Comparison of ENCODE assay signal across 15 cellular contexts in the genomic region with DNA sequence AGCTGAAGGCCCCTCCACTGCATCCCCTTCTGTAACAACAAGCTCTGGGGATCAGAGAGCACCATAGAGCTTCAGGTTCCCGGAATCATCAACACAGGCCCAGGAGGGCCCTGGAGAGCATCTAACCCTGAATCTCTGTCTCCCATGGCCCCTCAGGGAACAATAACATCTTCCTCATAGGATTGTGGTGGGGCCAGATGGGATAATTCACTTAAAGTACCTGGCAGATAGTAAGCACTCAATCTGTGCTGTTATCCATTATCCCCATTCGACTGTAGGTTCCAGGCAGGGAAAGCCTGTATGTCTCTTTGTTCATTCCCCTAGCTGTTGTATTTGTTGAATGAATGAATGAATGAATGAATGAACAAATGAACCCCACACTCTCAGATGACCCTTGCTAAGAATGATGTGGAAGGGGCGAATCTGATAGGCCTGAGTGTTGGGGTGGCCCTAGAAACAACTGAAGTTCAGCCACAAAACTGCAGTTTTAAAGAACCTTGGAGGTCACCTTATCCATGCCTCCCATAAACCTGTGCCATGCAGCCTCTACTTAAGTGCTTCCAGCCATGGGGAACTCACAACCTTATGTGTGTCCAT. TPM values are rescaled to one million over a fixed set of nuclear protein-coding genes. Genes with fewer than 3 reads are reported as not detected.
DNase-seq lines count a peak whose midpoint lies in the region; ATAC-seq and TF ChIP-seq lines count a peak whose summit lies in the region.
"Had no signal": no experiment of that assay in that cellular context is flagged by ENCODE, and none has a peak within 500 bp of the region (broad histone marks: within the 10 kb centered on the region; RNA-seq: fewer than 3 reads in every experiment).

No MANE protein-coding gene starts in this region.

- peak overlapping the region in 10 of 11 experiments; percentile 33 to 55 (median 48); a peak in 15 of 22 replicates for H3K9ac ChIP-seq in BLaER1 treated with 17β-estradiol and CSF1 and Interleukin-3, amounts not matched to agents 10 nM and 100 nM
- no peak overlapping the region for H3K9ac ChIP-seq in SU-DHL-6 (ENCODE audit: low read length)

- peak overlapping the region; percentile 91 to 98 (median 95) for H3K4me2 ChIP-seq in BLaER1 treated with 17β-estradiol and CSF1 and Interleukin-3, amounts not matched to agents 10 nM and 100 nM
- H3K4me2 ChIP-seq in DOHH2 (ENCODE audit: low read length): peak overlapping the region; percentile 65
- no peak overlapping the region for H3K4me2 ChIP-seq in SU-DHL-6 (ENCODE audit: low read depth, low read length, poor library complexity, severe bottlenecking)

- H3K36me3 Mint-ChIP-seq in endothelial cell (ENCODE audit: low read depth, unreplicated experiment): peaks cover 22% of the 10 kb centered on the region

- peaks cover 79 to 97% (median 89%) of the 10 kb centered on the region in 11 experiments for H3K36me3 ChIP-seq in BLaER1 treated with 17β-estradiol and CSF1 and Interleukin-3, amounts not matched to agents 10 nM and 100 nM
- H3K36me3 ChIP-seq in DOHH2 (ENCODE audit: control insufficient read depth, low read length) (peaks cover 90% of the 10 kb centered on the region), SU-DHL-6 (ENCODE audit: low read length) (peaks cover 15% of the 10 kb centered on the region)

- H3K27ac ChIP-seq in BLaER1 treated with 17β-estradiol and CSF1 and Interleukin-3, amounts not matched to agents 10 nM and 100 nM: peak overlapping the region in 10 of 11 experiments; percentile 20 to 99 (median 58); a peak in 19 of 22 replicates
- H3K27ac ChIP-seq in DOHH2 (ENCODE audit: low read depth, low read length) (peak overlapping the region; percentile 99), SU-DHL-6 (ENCODE audit: low read depth, low read length) (peak overlapping the region; percentile 90; the same call in 1 of the 2 replicates), coronary artery (peak overlapping the region in 1 of 2 donors; percentile 2)

- H3F3A ChIP-seq in DOHH2 (ENCODE audit: control insufficient read depth, insufficient read depth) (peaks cover 40% of the 10 kb centered on the region), SU-DHL-6 (ENCODE audit: insufficient read depth) (peaks cover 30% of the 10 kb centered on the region)

- H2AFZ ChIP-seq in SU-DHL-6 (ENCODE audit: low read depth, low read length, severe bottlenecking): no peak overlapping the region

- H3K4me1 Mint-ChIP-seq in endothelial cell (ENCODE audit: unreplicated experiment): peaks cover 53% of the 10 kb centered on the region

- DNase-seq in endothelial cell (ENCODE audit: low spot score) (no peak), coronary artery (ENCODE audit: low spot score) (no peak), putamen (ENCODE audit: low spot score) (no peak), iPS-NIHi7 (ENCODE audit: extremely low spot score) (no peak)
- DNase-seq: AML-193, heart left ventricle, left cardiac atrium, NCI-H510A treated with DMSO at 0.1 percent for 48 hours had no signal

- H3K4me1 ChIP-seq in BLaER1 treated with 17β-estradiol and CSF1 and Interleukin-3, amounts not matched to agents 10 nM and 100 nM: peaks cover 99 to 100% (median 100%) of the 10 kb centered on the region in 10 experiments
- H3K4me1 ChIP-seq in DOHH2 (ENCODE audit: control insufficient read depth, low read length): peaks cover 86% of the 10 kb centered on the region

- H3K9me3 Mint-ChIP-seq in endothelial cell (ENCODE audit: unreplicated experiment): no peaks in the 10 kb centered on the region

- peaks cover 8% of the 10 kb centered on the region for H3K27me3 Mint-ChIP-seq in endothelial cell (ENCODE audit: unreplicated experiment)

- TF ChIP-seq CTCF in DOHH2 (IDR thresholded peaks at IDR 0.05; ENCODE audit: low read depth, low read length, poor library complexity, severe bottlenecking) (no peak), SU-DHL-6 (IDR thresholded peaks at IDR 0.05; ENCODE audit: insufficient read depth, low read length, poor library complexity, severe bottlenecking) (no peak), endothelial cell (IDR thresholded peaks at IDR 0.05; ENCODE audit: unreplicated experiment) (no peak), coronary artery (IDR thresholded peaks at IDR 0.05) (no peak)

- no peak overlapping the region for H3K4me3 Mint-ChIP-seq in endothelial cell (ENCODE audit: unreplicated experiment)

- peaks cover 95% of the 10 kb centered on the region for H3K79me2 ChIP-seq in DOHH2 (ENCODE audit: control insufficient read depth, low read length)
- peaks cover 80% of the 10 kb centered on the region for H3K79me2 ChIP-seq in SU-DHL-6 (ENCODE audit: insufficient read depth, low read length)

- H3K9me2 ChIP-seq in DOHH2 (replicated peaks; ENCODE audit: control insufficient read depth, low read length) (no peaks in the 10 kb centered on the region), SU-DHL-6 (replicated peaks; ENCODE audit: insufficient read depth, low read length) (no peaks in the 10 kb centered on the region)

- H3K27me3 ChIP-seq in BLaER1 treated with 17β-estradiol and CSF1 and Interleukin-3, amounts not matched to agents 10 nM and 100 nM: no peaks in the 10 kb centered on the region
- H3K27me3 ChIP-seq in DOHH2 (ENCODE audit: control insufficient read depth, low read length) (no peaks in the 10 kb centered on the region), SU-DHL-6 (ENCODE audit: low read length) (no peaks in the 10 kb centered on the region)

- H3K4me3 ChIP-seq in BLaER1 treated with 17β-estradiol and CSF1 and Interleukin-3, amounts not matched to agents 10 nM and 100 nM: peak overlapping the region in 4 of 10 experiments; percentile 27 to 47 (median 42); a peak in 7 of 20 replicates
- H3K4me3 ChIP-seq in DOHH2 (ENCODE audit: low read length): peak overlapping the region; percentile 55
- H3K4me3 ChIP-seq in SU-DHL-6 (ENCODE audit: insufficient read depth, low read length, poor library complexity, severe bottlenecking): no peak overlapping the region
- no peak overlapping the region for H3K4me3 ChIP-seq in coronary artery

- H3K27ac Mint-ChIP-seq in endothelial cell (ENCODE audit: unreplicated experiment): peak overlapping the region; percentile 42

- peaks cover 99 to 100% (median 100%) of the 10 kb centered on the region in 11 experiments for H4K20me1 ChIP-seq in BLaER1 treated with 17β-estradiol and CSF1 and Interleukin-3, amounts not matched to agents 10 nM and 100 nM
- H4K20me1 ChIP-seq in DOHH2 (ENCODE audit: control insufficient read depth, insufficient read depth, low read depth, low read length): peaks cover 64% of the 10 kb centered on the region
- H4K20me1 ChIP-seq in SU-DHL-6 (ENCODE audit: low read depth, low read length): peaks cover 30% of the 10 kb centered on the region

- no peak for ATAC-seq in GM21786 (IDR thresholded peaks at IDR 0.05; ENCODE audit: unreplicated experiment)

- H3K9me3 ChIP-seq in BLaER1 treated with 17β-estradiol and CSF1 and Interleukin-3, amounts not matched to agents 10 nM and 100 nM (replicated peaks in 1 of 11): peaks cover 0 to 10% (median 0%) of the 10 kb centered on the region in 11 experiments; a peak in 1 of 22 replicates
- H3K9me3 ChIP-seq in DOHH2 (ENCODE audit: control insufficient read depth, insufficient read depth, low read length) (no peaks in the 10 kb centered on the region), SU-DHL-6 (ENCODE audit: insufficient read depth, low read length) (no peaks in the 10 kb centered on the region)
- H3K9me3 ChIP-seq: heart left ventricle had no signal

RNA-seq across cellular contexts. Expression of gene LAPTM5, which starts 14.5 kb away (rescaled TPM):
- 80.5 TPM for total RNA-seq in endothelial cell (ENCODE audit: unreplicated experiment)
- total RNA-seq: renal cortical epithelial cell had no signal

RNA-seq across cellular contexts. Expression of gene MATN1, which starts 19.7 kb away (rescaled TPM):
- total RNA-seq in endothelial cell (ENCODE audit: unreplicated experiment): 1.7 TPM
- total RNA-seq: left cardiac atrium; renal cortical epithelial cell; T-helper 2 cell treated with Interferon-gamma antibody and Interleukin-4, amounts not matched to agents 100 ng/mL and 5 ng/mL, for 36 hours; ureter had no signal
